15 cellular contexts compared by ENCODE assay signal in the genomic region with DNA sequence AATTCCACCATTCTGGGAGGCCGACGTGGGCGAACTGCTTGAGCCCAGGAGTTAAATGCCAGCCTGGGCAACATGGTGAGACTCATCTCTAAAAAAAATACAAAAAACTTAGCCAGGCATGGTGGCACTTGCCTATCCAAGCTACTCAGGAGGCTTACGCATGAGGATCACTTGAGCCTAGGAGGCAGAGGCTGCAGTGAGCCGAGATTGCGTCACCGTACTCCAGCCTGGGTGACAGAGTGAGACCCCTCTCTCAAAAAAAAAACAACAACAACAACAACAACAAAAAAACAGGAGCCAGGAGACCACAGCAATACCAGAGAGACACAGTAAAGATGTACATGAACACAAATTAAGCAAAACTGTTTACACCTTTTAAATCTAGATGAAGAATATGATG. TPM values are rescaled to one million over a fixed set of nuclear protein-coding genes. Genes with fewer than 3 reads are reported as not detected.
DNase-seq lines count a peak whose midpoint lies in the region; ATAC-seq, FAIRE-seq and TF ChIP-seq lines count a peak whose summit lies in the region.
"Had no signal": no experiment of that assay in that cellular context is flagged by ENCODE, and none has a peak within 500 bp of the region (broad histone marks: within the 10 kb centered on the region; RNA-seq: fewer than 3 reads in every experiment).

No MANE protein-coding gene starts in this region.

- WGBS in IMR-90 (ENCODE audit: extremely low coverage in 2 of 2, insufficient read length in 1 of 2), 2 experiments, result no CpG with 5 or more reads among the region's 7 CpGs
- WGBS in H1 (ENCODE audit: extremely low coverage in 1 of 2, insufficient coverage in 1 of 2, insufficient read length in 1 of 2, insufficient replicate concordance in 2 of 2, low coverage in 1 of 2, low lambda C conversion rate in 2 of 2, missing lambda C conversion rate in 1 of 2), 2 experiments, result 95% methylated on average over 7 of the region's 7 CpGs; no CpG with 5 or more reads in 1 of the 2 experiments
- WGBS in trophoblast cell (ENCODE audit: extremely low coverage, insufficient coverage, insufficient read length), result no CpG with 5 or more reads among the region's 7 CpGs

- H3K4me1 ChIP-seq in IMR-90 (ENCODE audit: control insufficient read depth, insufficient read depth, low read length) (no peaks in the 10 kb centered on the region; the same call in none of the 2 replicates), H1 (replicated peaks in 1 of 4; ENCODE audit: control insufficient read depth in 3 of 4, insufficient read depth in 4 of 4, low read length in 3 of 4) (peaks cover 0 to 3% (median 0%) of the 10 kb centered on the region in 4 experiments; a peak in 1 of 7 replicates), trophoblast cell (ENCODE audit: control insufficient read depth in 1 of 2, insufficient read depth in 2 of 2, low read length in 2 of 2) (no peaks in the 10 kb centered on the region)
- H3K4me1 ChIP-seq: BLaER1 had no signal

- no peak overlapping the region for H2AK9ac ChIP-seq in IMR-90 (replicated peaks; ENCODE audit: low read depth, low read length, poor library complexity)

- H2BK20ac ChIP-seq in IMR-90 (ENCODE audit: low read depth, low read length), result no peak overlapping the region
- H2BK20ac ChIP-seq in H1 (ENCODE audit: low read length), result no peak overlapping the region

- no TSS peak for BruUV-seq in IMR-90 (replicated peaks; lab: Mats Ljungman, UMichigan)

- FAIRE-seq in D721Med (lab: Jason Lieb, UNC) (peak; percentile 16), H1 (lab: Jason Lieb, UNC) (no peak)
- FAIRE-seq: GM19239, HTR-8/SVneo had no signal

- no peak overlapping the region for H3K23ac ChIP-seq in IMR-90 (ENCODE audit: low read depth, low read length)
- H3K23ac ChIP-seq in H1 (ENCODE audit: insufficient read length), result no peak overlapping the region
- no peak overlapping the region for H3K23ac ChIP-seq in trophoblast cell (ENCODE audit: low read length)

- TF ChIP-seq RAD21 in IMR-90 (IDR thresholded peaks at IDR 0.05; ENCODE audit: low read length), result no peak
- TF ChIP-seq RAD21 in H1 (IDR thresholded peaks at IDR 0.05 in 1 of 2, conservative IDR thresholded peaks at IDR 0.05 in 1 of 2; ENCODE audit: low read depth in 2 of 2, low read length in 2 of 2), result no peak

- H2BK15ac ChIP-seq in IMR-90 (ENCODE audit: low read depth, low read length) (no peak overlapping the region), H1 (ENCODE audit: low read length) (no peak overlapping the region)

- TF ChIP-seq POLR2A in IMR-90 (IDR thresholded peaks at IDR 0.05; ENCODE audit: low read depth, low read length) (no peak), H1 (IDR thresholded peaks at IDR 0.05; ENCODE audit: control extremely low read depth in 1 of 2, low read depth in 2 of 2, low read length in 2 of 2) (no peak)

- no peak overlapping the region for H3K9ac ChIP-seq in IMR-90 (ENCODE audit: low read depth, low read length)
- no peak overlapping the region for H3K9ac ChIP-seq in H1 (replicated peaks in 1 of 4; ENCODE audit: extremely low read depth in 1 of 4, low read depth in 3 of 4, low read length in 3 of 4)
- H3K9ac ChIP-seq in trophoblast cell (ENCODE audit: low read length), result no peak overlapping the region
- H3K9ac ChIP-seq: BLaER1 had no signal

- no peak overlapping the region for H3K18ac ChIP-seq in IMR-90 (ENCODE audit: low read depth, low read length)
- no peak overlapping the region for H3K18ac ChIP-seq in H1 (ENCODE audit: extremely low read depth, low read length)
- H3K18ac ChIP-seq in trophoblast cell (ENCODE audit: low read length), result no peak overlapping the region

- CTCF ChIA-PET in IMR-90 (lab: Yijun Ruan, JAX) (no interaction called here), H1 (lab: Charles Lee; ENCODE audit: partially characterized antibody) (no interaction called here)

- no peak for ATAC-seq in IMR-90 (ENCODE audit: low read depth)
- ATAC-seq in HG03378 (IDR thresholded peaks at IDR 0.05; ENCODE audit: unreplicated experiment), result no peak

- H2BK120ac ChIP-seq in IMR-90 (ENCODE audit: low read depth, low read length), result no peak overlapping the region
- no peak overlapping the region for H2BK120ac ChIP-seq in H1 (replicated peaks; ENCODE audit: low read depth, low read length)
- no peak overlapping the region for H2BK120ac ChIP-seq in trophoblast cell (ENCODE audit: insufficient read depth, low read length, poor library complexity)

- peak overlapping the region; percentile 43 for H4K12ac ChIP-seq in trophoblast cell (ENCODE audit: low read depth, low read length)

- H3K9me3 ChIP-seq in IMR-90 (ENCODE audit: control insufficient read depth, insufficient read depth, low read length), result peaks cover 2% of the 10 kb centered on the region
- no peaks in the 10 kb centered on the region for H3K9me3 ChIP-seq in H1 (ENCODE audit: insufficient read depth in 2 of 2, low read depth in 1 of 2, low read length in 1 of 2)
- no peaks in the 10 kb centered on the region for H3K9me3 ChIP-seq in trophoblast cell (ENCODE audit: insufficient read depth, low read depth, low read length)

- no peak overlapping the region for H4K8ac ChIP-seq in IMR-90 (ENCODE audit: low read depth in 2 of 2, low read length in 2 of 2)
- H4K8ac ChIP-seq in H1 (ENCODE audit: extremely low read depth, insufficient read depth, low read length), result no peak overlapping the region
- no peak overlapping the region for H4K8ac ChIP-seq in trophoblast cell (ENCODE audit: low read depth, low read length)

- H3K27ac ChIP-seq in IMR-90 (ENCODE audit: insufficient read depth, low read length) (no peak overlapping the region), H1 (ENCODE audit: low read depth, low read length) (no peak overlapping the region), trophoblast cell (ENCODE audit: low read depth, low read length) (no peak overlapping the region)
- H3K27ac ChIP-seq: BLaER1 had no signal

- H4K91ac ChIP-seq in IMR-90 (ENCODE audit: insufficient read depth, low read depth, low read length) (no peak overlapping the region), H1 (replicated peaks; ENCODE audit: insufficient read length, low read length) (no peak overlapping the region), trophoblast cell (ENCODE audit: low read depth, low read length) (no peak overlapping the region)

- no peak overlapping the region for H2BK12ac ChIP-seq in H1 (ENCODE audit: low read depth, low read length)
- H2BK12ac ChIP-seq in trophoblast cell (ENCODE audit: low read length), result no peak overlapping the region

- no peaks in the 10 kb centered on the region for H3K23me2 ChIP-seq in H1 (ENCODE audit: low read depth, low read length)

- H2AK5ac ChIP-seq in IMR-90 (ENCODE audit: low read depth, low read length), result no peak overlapping the region
- H2AK5ac ChIP-seq in H1 (ENCODE audit: low read depth, low read length), result no peak overlapping the region
- no peak overlapping the region for H2AK5ac ChIP-seq in trophoblast cell (ENCODE audit: low read length)

- H3K4me3 ChIP-seq in IMR-90 (ENCODE audit: insufficient read depth, low read depth, low read length) (no peak overlapping the region), H1 (ENCODE audit: extremely low read depth in 1 of 4, insufficient read depth in 2 of 4, low read depth in 3 of 4, low read length in 4 of 4) (no peak overlapping the region), trophoblast cell (ENCODE audit: low read depth, low read length) (no peak overlapping the region)
- H3K4me3 ChIP-seq: BLaER1 had no signal

- H3K56ac ChIP-seq in IMR-90 (ENCODE audit: extremely low read depth, insufficient read depth, low read length) (no peak overlapping the region), H1 (replicated peaks; ENCODE audit: insufficient read length, low read depth, low read length) (no peak overlapping the region)

- DNase-seq in D721Med (ENCODE audit: insufficient read length, low spot score), result no peak
- no peak for DNase-seq in IMR-90
- DNase-seq in H1 (ENCODE audit: low read depth in 1 of 2, low spot score in 2 of 2), result no peak
- no peak for DNase-seq in trophoblast cell
- no peak for DNase-seq in NCI-H1930 (lab: John Stamatoyannopoulos, UW)
- no peak for DNase-seq in NCI-H1436 (lab: John Stamatoyannopoulos, UW)
- DNase-seq: 8988T; CD4-positive, alpha-beta memory T cell; DMS79 treated with DMSO at 0.1 percent for 48 hours; GF-D8; HCEC 1CT had no signal

- no peaks in the 10 kb centered on the region for H3K9me1 ChIP-seq in IMR-90 (ENCODE audit: insufficient read depth, low read length)

- POLR2A ChIA-PET in IMR-90 (lab: Charles Lee; ENCODE audit: unreplicated experiment) (no interaction called here), H1 (lab: Charles Lee; ENCODE audit: partially characterized antibody) (no interaction called here)

- TF ChIP-seq CTCF in D721Med (IDR thresholded peaks at IDR 0.05; ENCODE audit: insufficient read depth, missing control alignments), result no peak
- TF ChIP-seq CTCF in IMR-90 (conservative IDR thresholded peaks at IDR 0.05; ENCODE audit: low read depth, low read length), result no peak
- TF ChIP-seq CTCF in H1 (IDR thresholded peaks at IDR 0.05; ENCODE audit: control extremely low read depth in 1 of 3, insufficient read depth in 1 of 3, low read depth in 1 of 3, low read length in 3 of 3), result no peak

- H3K79me1 ChIP-seq in IMR-90 (ENCODE audit: low read depth in 1 of 2, low read length in 2 of 2) (peaks cover 17 to 51% of the 10 kb centered on the region in 2 experiments), H1 (ENCODE audit: low read depth, low read length) (peaks cover 2% of the 10 kb centered on the region; the same call in 1 of the 2 replicates), trophoblast cell (ENCODE audit: low read length) (no peaks in the 10 kb centered on the region)

- H4K20me1 ChIP-seq in IMR-90 (ENCODE audit: insufficient read depth, low read length), result peaks cover 19% of the 10 kb centered on the region; the same call in 1 of the 2 replicates
- H4K20me1 ChIP-seq in H1 (replicated peaks in 1 of 2; ENCODE audit: control insufficient read depth in 1 of 2, insufficient read depth in 2 of 2, low read length in 2 of 2), result peaks cover 0 to 4% of the 10 kb centered on the region in 2 experiments

- no peak overlapping the region for H2BK5ac ChIP-seq in IMR-90 (ENCODE audit: low read depth, low read length, poor library complexity, severe bottlenecking)
- H2BK5ac ChIP-seq in H1 (ENCODE audit: low read depth, low read length), result no peak overlapping the region
- no peak overlapping the region for H2BK5ac ChIP-seq in trophoblast cell (ENCODE audit: low read depth, low read length, poor library complexity)

- intact Hi-C loops in IMR-90 (cut with micrococcal nuclease), result no loop called here

- dilution Hi-C loops in IMR-90 (cut with HindIII; ENCODE audit: low sequenced_read_pairs, unreplicated experiment), result no loop called here

- in situ Hi-C loops in IMR-90 (cut with MboI; ENCODE audit: low sequenced_read_pairs), result no loop called here

- H3K79me2 ChIP-seq in H1 (ENCODE audit: control insufficient read depth in 1 of 2, insufficient read depth in 2 of 2, low read length in 2 of 2) (peaks cover 3 to 97% of the 10 kb centered on the region in 2 experiments; a peak in 2 of 4 replicates), trophoblast cell (ENCODE audit: control insufficient read depth, insufficient read depth, low read length, poor library complexity) (peaks cover 3% of the 10 kb centered on the region)

- H4K5ac ChIP-seq in IMR-90 (ENCODE audit: low read depth, low read length) (no peak overlapping the region), H1 (ENCODE audit: insufficient read length, low read depth, low read length) (no peak overlapping the region)

- H3K4me2 ChIP-seq in IMR-90 (ENCODE audit: low read depth, low read length) (no peak overlapping the region), H1 (ENCODE audit: insufficient read depth in 1 of 2, low read depth in 2 of 2, low read length in 2 of 2) (no peak overlapping the region), trophoblast cell (ENCODE audit: low read length) (no peak overlapping the region)
- H3K4me2 ChIP-seq: BLaER1 had no signal

- H3K14ac ChIP-seq in IMR-90 (replicated peaks; ENCODE audit: low read depth, low read length) (no peak overlapping the region), H1 (ENCODE audit: insufficient read length) (no peak overlapping the region), trophoblast cell (ENCODE audit: low read length) (no peak overlapping the region)

- H3K27me3 ChIP-seq in IMR-90 (ENCODE audit: control insufficient read depth, insufficient read depth, low read length) (no peaks in the 10 kb centered on the region), H1 (replicated peaks in 1 of 4; ENCODE audit: control insufficient read depth in 3 of 4, extremely low read depth in 1 of 4, insufficient read depth in 3 of 4, low read length in 3 of 4) (no peaks in the 10 kb centered on the region), trophoblast cell (ENCODE audit: insufficient read depth, low read length) (no peaks in the 10 kb centered on the region)
- H3K27me3 ChIP-seq: BLaER1 had no signal

- no peak overlapping the region for H2AFZ ChIP-seq in IMR-90 (replicated peaks; ENCODE audit: low read length, poor library complexity)
- no peak overlapping the region for H2AFZ ChIP-seq in H1 (ENCODE audit: low read length)
- H2AFZ ChIP-seq in trophoblast cell (ENCODE audit: insufficient read depth, low read length, poor library complexity), result no peak overlapping the region

- H3K4ac ChIP-seq in IMR-90 (ENCODE audit: low read depth, low read length) (no peak overlapping the region), H1 (replicated peaks; ENCODE audit: insufficient read length, low read depth, low read length) (no peak overlapping the region), trophoblast cell (ENCODE audit: low read depth, low read length) (peak overlapping the region; percentile 75)

- H3K36me3 ChIP-seq in IMR-90 (ENCODE audit: control insufficient read depth, insufficient read depth, low read length) (peaks cover 5% of the 10 kb centered on the region), H1 (ENCODE audit: control insufficient read depth in 2 of 4, insufficient read depth in 4 of 4, low read length in 3 of 4) (no peaks in the 10 kb centered on the region), trophoblast cell (ENCODE audit: control insufficient read depth in 1 of 2, insufficient read depth in 2 of 2, low read length in 2 of 2) (peaks cover 0 to 4% of the 10 kb centered on the region in 2 experiments)

- no peak for TF ChIP-seq EP300 in H1 (IDR thresholded peaks at IDR 0.05; ENCODE audit: borderline replicate concordance in 1 of 2, low read depth in 2 of 2, low read length in 2 of 2)

RNA-seq across cellular contexts. Expression of a gene that starts 52.9 kb away (rescaled TPM):
- 12.5 TPM in 2 replicates for total RNA-seq in IMR-90 (2012; rRNA removed)
- polyA plus RNA-seq in IMR-90 (2012; rRNA removed) (6.3 and 7.3 TPM in 2 replicates), H1 (2011; rRNA removed) (8.9 and 11.2 TPM in 2 replicates)
- polyA plus RNA-seq in IMR-90 (2012; cell fraction: cytosol; rRNA removed), result 2.8 and 4.5 TPM in 2 replicates
- polyA plus RNA-seq in IMR-90 (2012; cell fraction: nucleus; rRNA removed; ENCODE audit: low replicate concordance), result 4.2 and 6.4 TPM in 2 replicates
- total RNA-seq in H1 (2021; fragmentation: NEBNext Ultra II Directional; extraction: Animal tissue kit (Norgen Biotek cat#: 25700)), result 97.4 and 102 TPM in 2 replicates
- polyA plus RNA-seq in H1 (2011; cell fraction: cytosol; rRNA removed), result 12.1 TPM
- polyA plus RNA-seq in H1 (2011; cell fraction: nucleus; rRNA removed), result 13.2 TPM
- polyA plus RNA-seq in H1 (2012, experiment 1 of 2), result 28.6 to 41.6 TPM (median 37.1 TPM) in 4 replicates
- polyA plus RNA-seq in H1 (2012, experiment 2 of 2), result 1.9 TPM
- 37.4 TPM for polyA plus RNA-seq in H1 (2013, experiment 1 of 2)
- 38.2 TPM for polyA plus RNA-seq in H1 (2013, experiment 2 of 2)
- 27.5 and 33.8 TPM in 2 replicates for polyA minus RNA-seq in H1 (2011; rRNA and poly(A)+ RNA removed)
- 33.2 TPM for polyA minus RNA-seq in H1 (2011; cell fraction: cytosol; rRNA and poly(A)+ RNA removed)
- 85.9 TPM for polyA minus RNA-seq in H1 (2011; cell fraction: nucleus; rRNA and poly(A)+ RNA removed)
- polyA plus RNA-seq in trophoblast cell (2013), result 65.0 and 65.7 TPM in 2 replicates
